In the genomic region with DNA sequence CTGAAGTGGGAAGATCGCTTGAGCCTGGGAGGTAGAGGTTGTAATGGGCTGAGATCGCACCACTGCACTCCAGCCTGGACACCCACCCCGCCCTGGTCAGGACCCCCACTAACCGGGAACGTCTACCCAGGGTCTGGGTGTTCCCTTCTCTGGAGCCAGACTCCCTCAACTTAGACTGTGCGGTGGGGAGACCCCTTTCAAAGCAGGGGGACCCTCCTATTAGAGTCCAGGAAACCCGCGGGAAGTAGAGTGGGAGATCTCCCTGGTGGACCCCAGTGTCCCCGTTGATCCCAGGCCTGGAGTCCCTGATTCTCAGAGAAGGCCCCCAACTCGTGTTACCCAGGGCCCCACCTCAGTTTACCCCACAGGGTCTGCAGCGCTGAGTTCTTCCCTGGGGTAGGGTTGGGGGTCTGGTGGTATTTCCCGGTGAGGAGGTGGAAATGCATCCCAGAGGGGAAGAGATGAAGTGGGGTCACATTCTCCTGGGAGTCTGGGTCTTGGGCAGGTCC, we compare ENCODE assay signal across 8 cellular contexts. TPM values are rescaled to one million over a fixed set of nuclear protein-coding genes. Genes with fewer than 3 reads are reported as not detected.
DNase-seq lines count a peak whose midpoint lies in the region; ATAC-seq and TF ChIP-seq lines count a peak whose summit lies in the region.

No MANE protein-coding gene starts in this region.

- TF ChIP-seq CTCF in HEK293 (tag by site-specific recombination; IDR thresholded peaks at IDR 0.05), result no peak

- H3K27me3 Mint-ChIP-seq in activated CD4-positive, alpha-beta memory T cell treated with anti-CD3 and anti-CD28 coated beads, Interleukin-2, amount 10 ng/mL, durations not matched to agents 7 days and 5 days, result no peaks in the 10 kb centered on the region
- no peaks in the 10 kb centered on the region for H3K27me3 Mint-ChIP-seq in stimulated activated memory B cell treated with anti-CD40 and anti-IgM and Interleukin-4, amounts not matched to agents 10 μg/mL and 1 μg/mL and 100 μg/mL, for 72 hours

- H3K4me1 Mint-ChIP-seq in activated CD4-positive, alpha-beta memory T cell treated with anti-CD3 and anti-CD28 coated beads, Interleukin-2, amount 10 ng/mL, durations not matched to agents 7 days and 5 days, result peaks cover 38% of the 10 kb centered on the region
- peaks cover 34% of the 10 kb centered on the region for H3K4me1 Mint-ChIP-seq in stimulated activated memory B cell treated with anti-CD40 and anti-IgM and Interleukin-4, amounts not matched to agents 10 μg/mL and 1 μg/mL and 100 μg/mL, for 72 hours

- H3K4me1 ChIP-seq in HEK293 (ENCODE audit: control insufficient read depth, insufficient read depth, low read length), result no peaks in the 10 kb centered on the region
- H3K4me1 ChIP-seq in iPS-18a (ENCODE audit: control insufficient read depth, low read depth, low read length), result no peaks in the 10 kb centered on the region

- POLR2A ChIA-PET in HEK293 (lab: Yijun Ruan, JAX), result interaction anchor here (0.6 to 1.3 kb wide), 2 partner anchors 54 to 248 kb away, joined by 5 to 6 read pairs; no protein-coding TSS in a partner anchor
- POLR2A ChIA-PET in activated CD4-positive, alpha-beta memory T cell treated with anti-CD3 and anti-CD28 coated beads, Interleukin-2, amount 10 ng/mL, durations not matched to agents 7 days and 5 days (lab: Charles Lee), result interaction anchor here (0.6 to 3.1 kb wide), 16 partner anchors 8 to 278 kb away, joined by 3 to 20 read pairs (median 5); partner anchors contain the start of genes CCDC124, IL12RB1, JAK3 and RPL18A

- no peak overlapping the region for H3K9ac ChIP-seq in iPS-18a (ENCODE audit: low read length)

- peaks cover 31% of the 10 kb centered on the region for H3K27me3 ChIP-seq in iPS-18a (ENCODE audit: control insufficient read depth, insufficient read depth, low read length)

- no peak overlapping the region for H3K27ac ChIP-seq in HEK293 (ENCODE audit: extremely low read depth, low read depth, low read length)
- H3K27ac ChIP-seq in iPS-18a (ENCODE audit: low read length), result no peak overlapping the region

- peaks cover 16% of the 10 kb centered on the region for H3K36me3 Mint-ChIP-seq in activated CD4-positive, alpha-beta memory T cell treated with anti-CD3 and anti-CD28 coated beads, Interleukin-2, amount 10 ng/mL, durations not matched to agents 7 days and 5 days (ENCODE audit: low read depth)
- peaks cover 14% of the 10 kb centered on the region for H3K36me3 Mint-ChIP-seq in stimulated activated memory B cell treated with anti-CD40 and anti-IgM and Interleukin-4, amounts not matched to agents 10 μg/mL and 1 μg/mL and 100 μg/mL, for 72 hours

- no peaks in the 10 kb centered on the region for H3K9me3 ChIP-seq in HEK293 (ENCODE audit: control insufficient read depth, insufficient read depth, low read depth, low read length)
- H3K9me3 ChIP-seq in iPS-18a (ENCODE audit: control insufficient read depth, low read depth, low read length), result no peaks in the 10 kb centered on the region

- no peak for ATAC-seq in stimulated activated memory B cell treated with anti-CD40 and anti-IgM and Interleukin-4, amounts not matched to agents 10 μg/mL and 1 μg/mL and 100 μg/mL, for 72 hours
- ATAC-seq in HG03565 (IDR thresholded peaks at IDR 0.05; ENCODE audit: unreplicated experiment), result no peak

- CTCF ChIA-PET in HEK293 (lab: Yijun Ruan, JAX), result interaction anchor here (0.6 to 1.9 kb wide), 3 partner anchors 56 to 64 kb away, joined by 4 to 6 read pairs (median 4); no protein-coding TSS in a partner anchor
- CTCF ChIA-PET in activated CD4-positive, alpha-beta memory T cell treated with anti-CD3 and anti-CD28 coated beads, Interleukin-2, amount 10 ng/mL, durations not matched to agents 7 days and 5 days (lab: Charles Lee), result interaction anchor here (1.2 to 9.0 kb wide), 4 partner anchors 58 to 69 kb away, joined by 4 to 148 read pairs (median 4); partner anchors contain the start of gene CCDC124

- H3K4me3 Mint-ChIP-seq in activated CD4-positive, alpha-beta memory T cell treated with anti-CD3 and anti-CD28 coated beads, Interleukin-2, amount 10 ng/mL, durations not matched to agents 7 days and 5 days, result peak overlapping the region; percentile 94
- peak overlapping the region; percentile 84 for H3K4me3 Mint-ChIP-seq in stimulated activated memory B cell treated with anti-CD40 and anti-IgM and Interleukin-4, amounts not matched to agents 10 μg/mL and 1 μg/mL and 100 μg/mL, for 72 hours

- peak overlapping the region; percentile 87 for H3K27ac Mint-ChIP-seq in activated CD4-positive, alpha-beta memory T cell treated with anti-CD3 and anti-CD28 coated beads, Interleukin-2, amount 10 ng/mL, durations not matched to agents 7 days and 5 days
- peak overlapping the region; percentile 94 for H3K27ac Mint-ChIP-seq in stimulated activated memory B cell treated with anti-CD40 and anti-IgM and Interleukin-4, amounts not matched to agents 10 μg/mL and 1 μg/mL and 100 μg/mL, for 72 hours

- no peak for DNase-seq in activated CD4-positive, alpha-beta memory T cell treated with anti-CD3 and anti-CD28 coated beads, Interleukin-2, amount 10 ng/mL, durations not matched to agents 7 days and 5 days
- no peak for DNase-seq in EL
- no peak for DNase-seq in DMS79 treated with DMSO at 0.1 percent for 48 hours (lab: John Stamatoyannopoulos, UW)
- DNase-seq in KG1 (lab: John Stamatoyannopoulos, UW), result no peak

- no peaks in the 10 kb centered on the region for H3K36me3 ChIP-seq in HEK293 (ENCODE audit: control insufficient read depth in 2 of 2, insufficient read depth in 1 of 2, low read length in 2 of 2)
- no peaks in the 10 kb centered on the region for H3K36me3 ChIP-seq in iPS-18a (ENCODE audit: control insufficient read depth, low read depth, low read length)

- H3K4me3 ChIP-seq in HEK293 (ENCODE audit: low read depth, low read length) (peak overlapping the region; percentile 47), iPS-18a (ENCODE audit: low read length) (peak overlapping the region; percentile 27)

- no peaks in the 10 kb centered on the region for H3K9me3 Mint-ChIP-seq in activated CD4-positive, alpha-beta memory T cell treated with anti-CD3 and anti-CD28 coated beads, Interleukin-2, amount 10 ng/mL, durations not matched to agents 7 days and 5 days
- no peaks in the 10 kb centered on the region for H3K9me3 Mint-ChIP-seq in stimulated activated memory B cell treated with anti-CD40 and anti-IgM and Interleukin-4, amounts not matched to agents 10 μg/mL and 1 μg/mL and 100 μg/mL, for 72 hours

TF ChIP-seq in HEK293, 187 proteins besides CTCF, POLR2A, EP300 and RAD21:
- TF ChIP-seq GLIS2 (tag by site-specific recombination; IDR thresholded peaks at IDR 0.05), result peak; percentile 32; the same call in 1 of the 2 replicates
- TF ChIP-seq, protein P1, sequence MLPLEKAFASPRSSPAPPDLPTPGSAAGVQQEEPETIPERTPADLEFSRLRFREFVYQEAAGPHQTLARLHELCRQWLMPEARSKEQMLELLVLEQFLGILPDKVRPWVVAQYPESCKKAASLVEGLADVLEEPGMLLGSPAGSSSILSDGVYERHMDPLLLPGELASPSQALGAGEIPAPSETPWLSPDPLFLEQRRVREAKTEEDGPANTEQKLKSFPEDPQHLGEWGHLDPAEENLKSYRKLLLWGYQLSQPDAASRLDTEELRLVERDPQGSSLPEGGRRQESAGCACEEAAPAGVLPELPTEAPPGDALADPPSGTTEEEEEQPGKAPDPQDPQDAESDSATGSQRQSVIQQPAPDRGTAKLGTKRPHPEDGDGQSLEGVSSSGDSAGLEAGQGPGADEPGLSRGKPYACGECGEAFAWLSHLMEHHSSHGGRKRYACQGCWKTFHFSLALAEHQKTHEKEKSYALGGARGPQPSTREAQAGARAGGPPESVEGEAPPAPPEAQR (tag by site-specific recombination; IDR thresholded peaks at IDR 0.05), result no peak

RNA-seq across cellular contexts. Expression of gene ARRDC2, which starts 6.1 kb away (rescaled TPM):
- total RNA-seq in activated CD4-positive, alpha-beta memory T cell treated with anti-CD3 and anti-CD28 coated beads, Interleukin-2, amount 10 ng/mL, durations not matched to agents 7 days and 5 days, result 10 to 100 TPM; 60.7 to 62.0 TPM

RNA-seq across cellular contexts. Expression of gene KCNN1, which starts 35.0 kb away (rescaled TPM):
- total RNA-seq in activated CD4-positive, alpha-beta memory T cell treated with anti-CD3 and anti-CD28 coated beads, Interleukin-2, amount 10 ng/mL, durations not matched to agents 7 days and 5 days, result not detected
